Comparison of ENCODE assay signal across 1 cellular context in genomic region chr2:108377815-108378630, GRCh38.
TF ChIP-seq lines count a peak whose summit lies in the region.

SULT1C4 (plus strand) TSS chr2:108377954; CDS start chr2:108378338, 384 bp downstream.

TF ChIP-seq in HEK293, 187 proteins besides CTCF, POLR2A, EP300 and RAD21 (continued from another document):
- TF ChIP-seq PRDM4 (tag by site-specific recombination; IDR thresholded peaks at IDR 0.05), result peak; percentile 72
- no peak for TF ChIP-seq ZXDB (tag by site-specific recombination; IDR thresholded peaks at IDR 0.05)
- TF ChIP-seq ZNF274 (IDR thresholded peaks at IDR 0.05; ENCODE audit: low read length), result no peak
- no peak for TF ChIP-seq ZNF274 (tag by site-specific recombination; IDR thresholded peaks at IDR 0.05; ENCODE audit: borderline replicate concordance)
- 0 out of 2 replicates have a peak, but pooled peaks have one; percentile 36 for TF ChIP-seq ATF2 (tag by site-specific recombination; IDR thresholded peaks at IDR 0.05; ENCODE audit: low read depth)
- 0 out of 2 replicates have a peak, but pooled peaks have one; percentile 14 for TF ChIP-seq ZNF629 (tag by site-specific recombination; IDR thresholded peaks at IDR 0.05)
- TF ChIP-seq ZNF747 (tag by site-specific recombination; IDR thresholded peaks at IDR 0.05), result no peak
- no peak for TF ChIP-seq ZNF391 (tag by site-specific recombination; IDR thresholded peaks at IDR 0.05; ENCODE audit: borderline replicate concordance, low read depth)
- no peak for TF ChIP-seq ZNF221 (tag by site-specific recombination; IDR thresholded peaks at IDR 0.05; ENCODE audit: borderline replicate concordance)
- no peak for TF ChIP-seq ZNF112 (tag by site-specific recombination; IDR thresholded peaks at IDR 0.05)
- TF ChIP-seq, protein P1, sequence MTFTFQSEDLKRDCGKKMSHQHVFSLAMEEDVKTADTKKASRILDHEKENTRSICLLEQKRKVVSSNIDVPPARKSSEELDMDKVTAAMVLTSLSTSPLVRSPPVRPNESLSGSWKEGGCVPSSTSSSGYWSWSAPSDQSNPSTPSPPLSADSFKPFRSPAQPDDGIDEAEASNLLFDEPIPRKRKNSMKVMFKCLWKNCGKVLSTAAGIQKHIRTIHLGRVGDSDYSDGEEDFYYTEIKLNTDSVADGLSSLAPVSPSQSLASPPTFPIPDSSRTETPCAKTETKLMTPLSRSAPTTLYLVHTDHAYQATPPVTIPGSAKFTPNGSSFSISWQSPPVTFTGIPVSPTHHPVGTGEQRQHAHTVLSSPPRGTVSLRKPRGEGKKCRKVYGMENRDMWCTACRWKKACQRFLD (tag by site-specific recombination; IDR thresholded peaks at IDR 0.05), result no peak
- no peak for TF ChIP-seq ZNF488 (tag by site-specific recombination; IDR thresholded peaks at IDR 0.05)
- TF ChIP-seq, protein P2, sequence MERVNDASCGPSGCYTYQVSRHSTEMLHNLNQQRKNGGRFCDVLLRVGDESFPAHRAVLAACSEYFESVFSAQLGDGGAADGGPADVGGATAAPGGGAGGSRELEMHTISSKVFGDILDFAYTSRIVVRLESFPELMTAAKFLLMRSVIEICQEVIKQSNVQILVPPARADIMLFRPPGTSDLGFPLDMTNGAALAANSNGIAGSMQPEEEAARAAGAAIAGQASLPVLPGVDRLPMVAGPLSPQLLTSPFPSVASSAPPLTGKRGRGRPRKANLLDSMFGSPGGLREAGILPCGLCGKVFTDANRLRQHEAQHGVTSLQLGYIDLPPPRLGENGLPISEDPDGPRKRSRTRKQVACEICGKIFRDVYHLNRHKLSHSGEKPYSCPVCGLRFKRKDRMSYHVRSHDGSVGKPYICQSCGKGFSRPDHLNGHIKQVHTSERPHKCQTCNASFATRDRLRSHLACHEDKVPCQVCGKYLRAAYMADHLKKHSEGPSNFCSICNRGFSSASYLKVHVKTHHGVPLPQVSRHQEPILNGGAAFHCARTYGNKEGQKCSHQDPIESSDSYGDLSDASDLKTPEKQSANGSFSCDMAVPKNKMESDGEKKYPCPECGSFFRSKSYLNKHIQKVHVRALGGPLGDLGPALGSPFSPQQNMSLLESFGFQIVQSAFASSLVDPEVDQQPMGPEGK (tag by site-specific recombination; IDR thresholded peaks at IDR 0.05), result no peak
- peak; percentile 92 for TF ChIP-seq TRIM28 (IDR thresholded peaks at IDR 0.05; ENCODE audit: borderline replicate concordance, low read length)
- TF ChIP-seq ZNF37A (tag by site-specific recombination; IDR thresholded peaks at IDR 0.05), result no peak
- TF ChIP-seq YY1 (tag by site-specific recombination; IDR thresholded peaks at IDR 0.05), result no peak
- TF ChIP-seq SETDB1 (IDR thresholded peaks at IDR 0.05; ENCODE audit: insufficient read length, low read length), result peak; percentile 21
- TF ChIP-seq ZNF529 (tag by site-specific recombination; IDR thresholded peaks at IDR 0.05; ENCODE audit: insufficient replicate concordance), result no peak
- TF ChIP-seq ZNF514 (tag by site-specific recombination; IDR thresholded peaks at IDR 0.05), result no peak
